15 cellular contexts compared by ENCODE assay signal in genomic region chr20:57656821-57657536, GRCh38. TPM values are rescaled to one million over a fixed set of nuclear protein-coding genes. Genes with fewer than 3 reads are reported as not detected.
DNase-seq lines count a peak whose midpoint lies in the region; ATAC-seq and TF ChIP-seq lines count a peak whose summit lies in the region.
"Had no signal": no experiment of that assay in that cellular context is flagged by ENCODE, and none has a peak within 500 bp of the region (broad histone marks: within the 10 kb centered on the region; RNA-seq: fewer than 3 reads in every experiment).

No MANE protein-coding gene starts in this region.

- no peaks in the 10 kb centered on the region for H3K9me3 ChIP-seq in endodermal cell (ENCODE audit: control insufficient read depth, low read length)
- no peaks in the 10 kb centered on the region for H3K9me3 ChIP-seq in naive thymus-derived CD4-positive, alpha-beta T cell (ENCODE audit: control insufficient read depth in 2 of 3, low read length in 3 of 3)

- ATAC-seq in natural killer cell (no peak), HG02884 (IDR thresholded peaks at IDR 0.05; ENCODE audit: unreplicated experiment) (no peak)
- no peak for ATAC-seq in natural killer cell treated with Interleukin-12 subunit alpha and Interleukin-12 subunit beta and Interleukin-15 and Interleukin-18, amount 100 ng/mL, for 72 hours
- no peak for ATAC-seq in naive thymus-derived CD4-positive, alpha-beta T cell
- ATAC-seq: Panc1 had no signal

- H3K36me3 Mint-ChIP-seq in natural killer cell (no peaks in the 10 kb centered on the region), endodermal cell (ENCODE audit: low read depth) (peaks cover 29% of the 10 kb centered on the region)
- H3K36me3 Mint-ChIP-seq in natural killer cell treated with Interleukin-12 subunit alpha and Interleukin-12 subunit beta and Interleukin-15 and Interleukin-18, amount 100 ng/mL, for 72 hours: no peaks in the 10 kb centered on the region
- peaks cover 0 to 3% (median 0%) of the 10 kb centered on the region in 5 donors for H3K36me3 Mint-ChIP-seq in naive thymus-derived CD4-positive, alpha-beta T cell

- no peak overlapping the region for H3K9ac ChIP-seq in endodermal cell (ENCODE audit: extremely low read depth, low read length, poor library complexity, severe bottlenecking)

- H3K4me3 Mint-ChIP-seq in natural killer cell (no peak overlapping the region), endodermal cell (no peak overlapping the region)
- no peak overlapping the region for H3K4me3 Mint-ChIP-seq in natural killer cell treated with Interleukin-12 subunit alpha and Interleukin-12 subunit beta and Interleukin-15 and Interleukin-18, amount 100 ng/mL, for 72 hours
- peak overlapping the region in 1 of 10 donors; percentile 75 for H3K4me3 Mint-ChIP-seq in naive thymus-derived CD4-positive, alpha-beta T cell
- H3K4me3 Mint-ChIP-seq: activated naive CD4-positive, alpha-beta T cell treated with anti-CD3 and anti-CD28 coated beads, Interleukin-2, amount 10 ng/mL, durations not matched to agents 7 days and 5 days had no signal

- H3K27me3 ChIP-seq in endodermal cell (ENCODE audit: control insufficient read depth, insufficient read depth, low read length, poor library complexity, severe bottlenecking): no peaks in the 10 kb centered on the region
- no peaks in the 10 kb centered on the region for H3K27me3 ChIP-seq in naive thymus-derived CD4-positive, alpha-beta T cell (ENCODE audit: control insufficient read depth in 2 of 2, insufficient read depth in 2 of 2, low read length in 2 of 2)
- H3K27me3 ChIP-seq: hepatocyte had no signal

- peaks cover 0 to 8% of the 10 kb centered on the region in 2 donors for H3K27me3 Mint-ChIP-seq in natural killer cell (ENCODE audit: low read depth in 2 of 2)
- peaks cover 0 to 10% of the 10 kb centered on the region in 2 donors for H3K27me3 Mint-ChIP-seq in natural killer cell treated with Interleukin-12 subunit alpha and Interleukin-12 subunit beta and Interleukin-15 and Interleukin-18, amount 100 ng/mL, for 72 hours
- no peaks in the 10 kb centered on the region for H3K27me3 Mint-ChIP-seq in endodermal cell (ENCODE audit: insufficient read depth)
- H3K27me3 Mint-ChIP-seq in naive thymus-derived CD4-positive, alpha-beta T cell: peaks cover 0 to 1% (median 0%) of the 10 kb centered on the region in 5 donors

- no peak overlapping the region for H3K27ac Mint-ChIP-seq in natural killer cell
- H3K27ac Mint-ChIP-seq in natural killer cell treated with Interleukin-12 subunit alpha and Interleukin-12 subunit beta and Interleukin-15 and Interleukin-18, amount 100 ng/mL, for 72 hours: no peak overlapping the region
- no peak overlapping the region for H3K27ac Mint-ChIP-seq in endodermal cell
- peak overlapping the region in 2 of 9 donors; percentile 59 to 83 for H3K27ac Mint-ChIP-seq in naive thymus-derived CD4-positive, alpha-beta T cell

- no peaks in the 10 kb centered on the region for H3K9me3 Mint-ChIP-seq in natural killer cell
- H3K9me3 Mint-ChIP-seq in natural killer cell treated with Interleukin-12 subunit alpha and Interleukin-12 subunit beta and Interleukin-15 and Interleukin-18, amount 100 ng/mL, for 72 hours: no peaks in the 10 kb centered on the region
- no peaks in the 10 kb centered on the region for H3K9me3 Mint-ChIP-seq in endodermal cell
- peaks cover 0 to 7% (median 0%) of the 10 kb centered on the region in 11 donors for H3K9me3 Mint-ChIP-seq in naive thymus-derived CD4-positive, alpha-beta T cell

- peaks cover 15% of the 10 kb centered on the region in 2 donors for H3K4me1 Mint-ChIP-seq in natural killer cell
- H3K4me1 Mint-ChIP-seq in natural killer cell treated with Interleukin-12 subunit alpha and Interleukin-12 subunit beta and Interleukin-15 and Interleukin-18, amount 100 ng/mL, for 72 hours (ENCODE audit: low read depth in 2 of 2): peaks cover 11 to 24% of the 10 kb centered on the region in 2 donors
- peaks cover 8% of the 10 kb centered on the region for H3K4me1 Mint-ChIP-seq in endodermal cell
- H3K4me1 Mint-ChIP-seq in naive thymus-derived CD4-positive, alpha-beta T cell: peaks cover 11 to 49% (median 34%) of the 10 kb centered on the region in 7 donors

- WGBS in endodermal cell (ENCODE audit: insufficient coverage in 1 of 2, insufficient read length in 1 of 2), 2 experiments: 94 to 97% methylated on average over 8 to 20 of the region's 20 CpGs

- peak overlapping the region; percentile 66 for H3K27ac ChIP-seq in endodermal cell (ENCODE audit: low read depth, low read length)
- peak overlapping the region; percentile 46 for H3K27ac ChIP-seq in naive thymus-derived CD4-positive, alpha-beta T cell (ENCODE audit: low read depth, low read length)
- H3K27ac ChIP-seq: hepatocyte had no signal

- DNase-seq in natural killer cell (peak; percentile 13), endodermal cell (peak; percentile 38), OCI-M1 (lab: John Stamatoyannopoulos, UW) (no peak), cortex of kidney (lab: John Stamatoyannopoulos, UW) (no peak)
- no peak for DNase-seq in natural killer cell treated with Interleukin-12 subunit alpha and Interleukin-12 subunit beta and Interleukin-15 and Interleukin-18, amount 100 ng/mL, for 72 hours (ENCODE audit: low spot score)
- DNase-seq in naive thymus-derived CD4-positive, alpha-beta T cell: peak in 2 of 9 donors; percentile 6 to 8
- DNase-seq in central memory CD4-positive, alpha-beta T cell: no peak
- DNase-seq: Kasumi-1, NCI-H2171 had no signal

- no peak for TF ChIP-seq CTCF in natural killer cell (IDR thresholded peaks at IDR 0.05)
- TF ChIP-seq CTCF in endodermal cell (conservative IDR thresholded peaks at IDR 0.05): no peak

- CTCF ChIA-PET in naive thymus-derived CD4-positive, alpha-beta T cell (lab: Charles Lee): interaction anchor here (0.5 to 1.0 kb wide), 2 partner anchors 26 to 34 kb away, joined by 3 to 4 read pairs; no protein-coding TSS in a partner anchor

- H3K4me3 ChIP-seq in endodermal cell (ENCODE audit: low read length): no peak overlapping the region
- H3K4me3 ChIP-seq in naive thymus-derived CD4-positive, alpha-beta T cell (ENCODE audit: low read length): no peak overlapping the region
- H3K4me3 ChIP-seq: hepatocyte, smooth muscle cell had no signal

- POLR2A ChIA-PET in naive thymus-derived CD4-positive, alpha-beta T cell (lab: Charles Lee): interaction anchor here (1.0 to 2.5 kb wide), 4 partner anchors 27 to 54 kb away, joined by 3 to 12 read pairs (median 6); partner anchors contain the start of gene ZBP1

- intact Hi-C loops in natural killer cell (cut with micrococcal nuclease): loop anchor here (10.0 kb wide), 1 partner anchor 518 kb away; no protein-coding TSS in a partner anchor
- intact Hi-C loops in naive thymus-derived CD4-positive, alpha-beta T cell (cut with micrococcal nuclease): no loop called here

- peaks cover 62% of the 10 kb centered on the region for H3K36me3 ChIP-seq in endodermal cell (ENCODE audit: control insufficient read depth, insufficient read depth, low read length)
- H3K36me3 ChIP-seq in naive thymus-derived CD4-positive, alpha-beta T cell (ENCODE audit: control insufficient read depth in 2 of 3, insufficient read depth in 3 of 3, low read length in 3 of 3): peaks cover 0 to 7% (median 0%) of the 10 kb centered on the region in 3 experiments

- no peaks in the 10 kb centered on the region for H3K4me1 ChIP-seq in endodermal cell (ENCODE audit: control insufficient read depth, insufficient read depth, low read length)
- peaks cover 13 to 17% of the 10 kb centered on the region in 2 donors for H3K4me1 ChIP-seq in naive thymus-derived CD4-positive, alpha-beta T cell (ENCODE audit: control insufficient read depth in 2 of 2, insufficient read depth in 2 of 2, low read length in 2 of 2)

RNA-seq across cellular contexts. Expression of gene ZBP1, which starts 36.8 kb away (rescaled TPM):
- total RNA-seq in natural killer cell: 10 to 100 TPM; 95.4 to 99.7 (median 97.8) TPM
- 1 to 10 TPM; 4.8 to 4.9 TPM for total RNA-seq in natural killer cell treated with Interleukin-12 subunit alpha and Interleukin-12 subunit beta and Interleukin-15 and Interleukin-18, amount 100 ng/mL, for 72 hours
- not detected for total RNA-seq in endodermal cell
- not detected for polyA plus RNA-seq in endodermal cell (2013, experiment 1 of 2)
- polyA plus RNA-seq in endodermal cell (2013, experiment 2 of 2): not detected
- 10 to 100 TPM in 4 of 5 experiments, 1 to 10 TPM in 1; 9.4 to 27.9 (median 14.2) TPM for total RNA-seq in naive thymus-derived CD4-positive, alpha-beta T cell
- 1 to 10 TPM; 5.9 to 7.2 TPM for polyA plus RNA-seq in naive thymus-derived CD4-positive, alpha-beta T cell
- total RNA-seq: dermis microvascular lymphatic vessel endothelial cell, hepatocyte, smooth muscle cell had no signal
- polyA plus RNA-seq: hepatocyte, smooth muscle cell had no signal

RNA-seq across cellular contexts. Expression of gene PMEPA1, which starts 52.8 kb away (rescaled TPM):
- 1 to 10 TPM; 1.2 to 5.9 (median 2.4) TPM for total RNA-seq in natural killer cell
- under 1 TPM in 1 of 2 donors, not detected in 1; 0.08 TPM for total RNA-seq in natural killer cell treated with Interleukin-12 subunit alpha and Interleukin-12 subunit beta and Interleukin-15 and Interleukin-18, amount 100 ng/mL, for 72 hours
- total RNA-seq in endodermal cell: 10 to 100 TPM; 18.8 to 37.4 TPM
- polyA plus RNA-seq in endodermal cell (2013, experiment 1 of 2): 56.8 TPM
- 65.5 TPM for polyA plus RNA-seq in endodermal cell (2013, experiment 2 of 2)
- 1 to 10 TPM in 4 of 5 experiments, under 1 TPM in 1; 0.44 to 10.0 (median 9.0) TPM for total RNA-seq in naive thymus-derived CD4-positive, alpha-beta T cell
- 1 to 10 TPM; 3.1 to 4.0 TPM for polyA plus RNA-seq in naive thymus-derived CD4-positive, alpha-beta T cell

Comparison
In these comparisons a context has a peak if more than half of its experiments do, and no peak if none do; other contexts are left out.
1. DNase-seq: peak in natural killer cell (single experiment) and endodermal cell (single experiment); none in natural killer cell treated with Interleukin-12 subunit alpha and Interleukin-12 subunit beta and Interleukin-15 and Interleukin-18, amount 100 ng/mL, for 72 hours (single experiment), OCI-M1 (single experiment), cortex of kidney (single experiment) and central memory CD4-positive, alpha-beta T cell (single experiment).
2. RNA of gene ZBP1, which starts 36.8 kb away (total RNA-seq): 95.4 to 99.7 TPM in natural killer cell, 9.4 to 27.9 TPM in naive thymus-derived CD4-positive, alpha-beta T cell and 4.8 to 4.9 TPM in natural killer cell treated with Interleukin-12 subunit alpha and Interleukin-12 subunit beta and Interleukin-15 and Interleukin-18, amount 100 ng/mL, for 72 hours; not detected in endodermal cell; every median in the first group is over 4 times any median in the second.